ENCODE assay signal across 2 cellular contexts in genomic region chr14:36254020-36254614, GRCh38.
TF ChIP-seq lines count a peak whose summit lies in the region.

No MANE protein-coding gene starts in this region.

TF ChIP-seq in HepG2, 621 proteins besides CTCF, POLR2A, EP300 and RAD21:
- TF ChIP-seq ZNF225 (CRISPR knock-in tag; IDR thresholded peaks at IDR 0.05) (no peak), ZNF276 (CRISPR knock-in tag; IDR thresholded peaks at IDR 0.05; ENCODE audit: low read depth) (no peak), ZNF331 (CRISPR knock-in tag; IDR thresholded peaks at IDR 0.05) (peak; percentile 46; the same call in 1 of the 2 replicates), FOXK2 (IDR thresholded peaks at IDR 0.05) (no peak), SPEN (CRISPR knock-in tag; IDR thresholded peaks at IDR 0.05; ENCODE audit: low read depth) (0 out of 2 replicates have a peak, but pooled peaks have one; percentile 25), STAG1 (CRISPR knock-in tag; IDR thresholded peaks at IDR 0.05) (peak; percentile 39; the same call in 1 of the 2 replicates), ZNF777 (CRISPR knock-in tag; IDR thresholded peaks at IDR 0.05) (peak; percentile 48), TEAD3 (CRISPR knock-in tag; optimal IDR thresholded peaks at IDR 0.05; ENCODE audit: borderline replicate concordance) (peak; percentile 99), XRCC5 (optimal IDR thresholded peaks at IDR 0.05; ENCODE audit: low read length) (peak; percentile 41)

TF ChIP-seq in K562, 482 proteins besides CTCF, POLR2A, EP300 and RAD21:
- TF ChIP-seq FOXP4 (CRISPR knock-in tag; IDR thresholded peaks at IDR 0.05; ENCODE audit: borderline replicate concordance) (no peak), KAT2B (IDR thresholded peaks at IDR 0.05; ENCODE audit: low read depth, low read length) (no peak), NCOA1 (IDR thresholded peaks at IDR 0.05; ENCODE audit: low read depth) (no peak), CHD7 (IDR thresholded peaks at IDR 0.05; ENCODE audit: low read depth, low read length) (no peak), TEAD1 (CRISPR knock-in tag; IDR thresholded peaks at IDR 0.05) (peak in 1 of 2 experiments; percentile 84; a peak in 2 of 4 replicates), ZNF217 (CRISPR knock-in tag; IDR thresholded peaks at IDR 0.05) (no peak), ZNF512 (tag; IDR thresholded peaks at IDR 0.05) (no peak), NR4A1 (CRISPR knock-in tag; IDR thresholded peaks at IDR 0.05) (no peak), NR4A1 (tag; IDR thresholded peaks at IDR 0.05) (no peak), TEAD4 (IDR thresholded peaks at IDR 0.05; ENCODE audit: low read length) (peak; percentile 38; the same call in 1 of the 2 replicates), TEAD4 (CRISPR knock-in tag; IDR thresholded peaks at IDR 0.05; ENCODE audit: borderline replicate concordance) (no peak), ZNF12 (CRISPR knock-in tag; IDR thresholded peaks at IDR 0.05) (no peak), TEAD2 (tag; IDR thresholded peaks at IDR 0.05) (peak; percentile 87)
